In genomic region chr1:45206808-45207624, GRCh38 we compare ENCODE assay signal across 2 cellular contexts.
TF ChIP-seq lines count a peak whose summit lies in the region.

No MANE protein-coding gene starts in this region.

TF ChIP-seq in SK-N-SH, 30 proteins besides CTCF, POLR2A, EP300 and RAD21 (continued from another document):
- TF ChIP-seq MAX (IDR thresholded peaks at IDR 0.05; ENCODE audit: low read depth), result no peak
- no peak for TF ChIP-seq ELF1 (IDR thresholded peaks at IDR 0.05)
- no peak for TF ChIP-seq NFIC (IDR thresholded peaks at IDR 0.05; ENCODE audit: borderline replicate concordance)
- no peak for TF ChIP-seq FOSL2 (IDR thresholded peaks at IDR 0.05; ENCODE audit: borderline replicate concordance, low read depth)
- no peak for TF ChIP-seq IRF3 (IDR thresholded peaks at IDR 0.05; ENCODE audit: low read depth, low read length)
- TF ChIP-seq, protein P1, sequence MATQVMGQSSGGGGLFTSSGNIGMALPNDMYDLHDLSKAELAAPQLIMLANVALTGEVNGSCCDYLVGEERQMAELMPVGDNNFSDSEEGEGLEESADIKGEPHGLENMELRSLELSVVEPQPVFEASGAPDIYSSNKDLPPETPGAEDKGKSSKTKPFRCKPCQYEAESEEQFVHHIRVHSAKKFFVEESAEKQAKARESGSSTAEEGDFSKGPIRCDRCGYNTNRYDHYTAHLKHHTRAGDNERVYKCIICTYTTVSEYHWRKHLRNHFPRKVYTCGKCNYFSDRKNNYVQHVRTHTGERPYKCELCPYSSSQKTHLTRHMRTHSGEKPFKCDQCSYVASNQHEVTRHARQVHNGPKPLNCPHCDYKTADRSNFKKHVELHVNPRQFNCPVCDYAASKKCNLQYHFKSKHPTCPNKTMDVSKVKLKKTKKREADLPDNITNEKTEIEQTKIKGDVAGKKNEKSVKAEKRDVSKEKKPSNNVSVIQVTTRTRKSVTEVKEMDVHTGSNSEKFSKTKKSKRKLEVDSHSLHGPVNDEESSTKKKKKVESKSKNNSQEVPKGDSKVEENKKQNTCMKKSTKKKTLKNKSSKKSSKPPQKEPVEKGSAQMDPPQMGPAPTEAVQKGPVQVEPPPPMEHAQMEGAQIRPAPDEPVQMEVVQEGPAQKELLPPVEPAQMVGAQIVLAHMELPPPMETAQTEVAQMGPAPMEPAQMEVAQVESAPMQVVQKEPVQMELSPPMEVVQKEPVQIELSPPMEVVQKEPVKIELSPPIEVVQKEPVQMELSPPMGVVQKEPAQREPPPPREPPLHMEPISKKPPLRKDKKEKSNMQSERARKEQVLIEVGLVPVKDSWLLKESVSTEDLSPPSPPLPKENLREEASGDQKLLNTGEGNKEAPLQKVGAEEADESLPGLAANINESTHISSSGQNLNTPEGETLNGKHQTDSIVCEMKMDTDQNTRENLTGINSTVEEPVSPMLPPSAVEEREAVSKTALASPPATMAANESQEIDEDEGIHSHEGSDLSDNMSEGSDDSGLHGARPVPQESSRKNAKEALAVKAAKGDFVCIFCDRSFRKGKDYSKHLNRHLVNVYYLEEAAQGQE (IDR thresholded peaks at IDR 0.05; ENCODE audit: low read depth, low read length), result no peak
- no peak for TF ChIP-seq TCF12 (IDR thresholded peaks at IDR 0.05)
- peak; percentile 25; the same call in 1 of the 2 replicates for TF ChIP-seq GATA2 (CRISPR knock-in tag; IDR thresholded peaks at IDR 0.05)
- no peak for TF ChIP-seq POLR2AphosphoS5 (IDR thresholded peaks at IDR 0.05; ENCODE audit: low read depth, low read length)

TF ChIP-seq in SK-N-SH treated with all-trans-retinoic acid at 6 μM for 48 hours, 23 proteins besides CTCF, POLR2A, EP300 and RAD21 (continued from another document):
- TF ChIP-seq, protein P2, sequence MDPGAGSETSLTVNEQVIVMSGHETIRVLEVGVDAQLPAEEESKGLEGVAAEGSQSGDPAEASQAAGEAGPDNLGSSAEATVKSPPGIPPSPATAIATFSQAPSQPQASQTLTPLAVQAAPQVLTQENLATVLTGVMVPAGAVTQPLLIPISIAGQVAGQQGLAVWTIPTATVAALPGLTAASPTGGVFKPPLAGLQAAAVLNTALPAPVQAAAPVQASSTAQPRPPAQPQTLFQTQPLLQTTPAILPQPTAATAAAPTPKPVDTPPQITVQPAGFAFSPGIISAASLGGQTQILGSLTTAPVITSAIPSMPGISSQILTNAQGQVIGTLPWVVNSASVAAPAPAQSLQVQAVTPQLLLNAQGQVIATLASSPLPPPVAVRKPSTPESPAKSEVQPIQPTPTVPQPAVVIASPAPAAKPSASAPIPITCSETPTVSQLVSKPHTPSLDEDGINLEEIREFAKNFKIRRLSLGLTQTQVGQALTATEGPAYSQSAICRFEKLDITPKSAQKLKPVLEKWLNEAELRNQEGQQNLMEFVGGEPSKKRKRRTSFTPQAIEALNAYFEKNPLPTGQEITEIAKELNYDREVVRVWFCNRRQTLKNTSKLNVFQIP (CRISPR knock-in tag; IDR thresholded peaks at IDR 0.05; ENCODE audit: borderline replicate concordance, low read depth), result no peak
- TF ChIP-seq ZC3H10 (CRISPR knock-in tag; IDR thresholded peaks at IDR 0.05), result no peak
- TF ChIP-seq, protein P3, sequence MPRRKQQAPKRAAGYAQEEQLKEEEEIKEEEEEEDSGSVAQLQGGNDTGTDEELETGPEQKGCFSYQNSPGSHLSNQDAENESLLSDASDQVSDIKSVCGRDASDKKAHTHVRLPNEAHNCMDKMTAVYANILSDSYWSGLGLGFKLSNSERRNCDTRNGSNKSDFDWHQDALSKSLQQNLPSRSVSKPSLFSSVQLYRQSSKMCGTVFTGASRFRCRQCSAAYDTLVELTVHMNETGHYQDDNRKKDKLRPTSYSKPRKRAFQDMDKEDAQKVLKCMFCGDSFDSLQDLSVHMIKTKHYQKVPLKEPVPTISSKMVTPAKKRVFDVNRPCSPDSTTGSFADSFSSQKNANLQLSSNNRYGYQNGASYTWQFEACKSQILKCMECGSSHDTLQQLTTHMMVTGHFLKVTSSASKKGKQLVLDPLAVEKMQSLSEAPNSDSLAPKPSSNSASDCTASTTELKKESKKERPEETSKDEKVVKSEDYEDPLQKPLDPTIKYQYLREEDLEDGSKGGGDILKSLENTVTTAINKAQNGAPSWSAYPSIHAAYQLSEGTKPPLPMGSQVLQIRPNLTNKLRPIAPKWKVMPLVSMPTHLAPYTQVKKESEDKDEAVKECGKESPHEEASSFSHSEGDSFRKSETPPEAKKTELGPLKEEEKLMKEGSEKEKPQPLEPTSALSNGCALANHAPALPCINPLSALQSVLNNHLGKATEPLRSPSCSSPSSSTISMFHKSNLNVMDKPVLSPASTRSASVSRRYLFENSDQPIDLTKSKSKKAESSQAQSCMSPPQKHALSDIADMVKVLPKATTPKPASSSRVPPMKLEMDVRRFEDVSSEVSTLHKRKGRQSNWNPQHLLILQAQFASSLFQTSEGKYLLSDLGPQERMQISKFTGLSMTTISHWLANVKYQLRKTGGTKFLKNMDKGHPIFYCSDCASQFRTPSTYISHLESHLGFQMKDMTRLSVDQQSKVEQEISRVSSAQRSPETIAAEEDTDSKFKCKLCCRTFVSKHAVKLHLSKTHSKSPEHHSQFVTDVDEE (CRISPR knock-in tag; IDR thresholded peaks at IDR 0.05), result no peak
- TF ChIP-seq TOX (CRISPR knock-in tag; IDR thresholded peaks at IDR 0.05; ENCODE audit: borderline replicate concordance), result no peak
- TF ChIP-seq PPARA (CRISPR knock-in tag; IDR thresholded peaks at IDR 0.05; ENCODE audit: borderline replicate concordance), result no peak
- TF ChIP-seq SNAI2 (CRISPR knock-in tag; IDR thresholded peaks at IDR 0.05), result no peak
- no peak for TF ChIP-seq GLIS3 (CRISPR knock-in tag; IDR thresholded peaks at IDR 0.05)
- no peak for TF ChIP-seq ZNF8 (CRISPR knock-in tag; IDR thresholded peaks at IDR 0.05)
- TF ChIP-seq ZFP3 (CRISPR knock-in tag; IDR thresholded peaks at IDR 0.05), result no peak
